Comparison of ENCODE assay signal across 11 cellular contexts in genomic region chr1:101316801-101317200, GRCh38.
A peak's percentile ranks its signal among the peaks of the same experiment; 100 is the strongest.
DNase-seq lines count a peak whose midpoint lies in the region; FAIRE-seq lines count a peak whose summit lies in the region.
"Had no signal": no experiment of that assay in that cellular context is flagged by ENCODE, and none has a peak within 500 bp of the region (broad histone marks: within the 10 kb centered on the region; RNA-seq: fewer than 3 reads in every experiment).

No MANE protein-coding gene starts in this region.

- DNase-seq in NCI-H1105 treated with DMSO at 0.1 percent for 48 hours (lab: John Stamatoyannopoulos, UW) (peak; percentile 58), NCI-H1105 (lab: John Stamatoyannopoulos, UW) (no peak), RCC 7860 (ENCODE audit: low spot score) (no peak), kidney tubule cell (ENCODE audit: low spot score) (peak; percentile 65), renal cortical epithelial cell (ENCODE audit: low read depth) (peak; percentile 78), NCI-H446 (lab: John Stamatoyannopoulos, UW) (no peak), dedifferentiated amniotic fluid mesenchymal stem cell (ENCODE audit: extremely low spot score) (no peak)
- no peak for DNase-seq in stimulated activated CD4-positive, alpha-beta T cell treated with anti-CD3 and anti-CD28 coated beads, Interleukin-4, amount 100 ng/mL, for 4 hours
- DNase-seq: GDM1 had no signal

- FAIRE-seq in RCC 7860 (lab: Jason Lieb, UNC) = peak; percentile 55
- FAIRE-seq: GM19239, H1 had no signal

Comparison
In these comparisons a context has a peak if more than half of its experiments do, and no peak if none do; other contexts are left out.
1. DNase-seq: peak in NCI-H1105 treated with DMSO at 0.1 percent for 48 hours (single experiment), kidney tubule cell (single experiment) and renal cortical epithelial cell (single experiment); none in NCI-H1105 (single experiment), RCC 7860 (single experiment), NCI-H446 (0 of 2), dedifferentiated amniotic fluid mesenchymal stem cell (single experiment) and stimulated activated CD4-positive, alpha-beta T cell treated with anti-CD3 and anti-CD28 coated beads, Interleukin-4, amount 100 ng/mL, for 4 hours (0 of 2).